9 cellular contexts compared by ENCODE assay signal in the genomic region with DNA sequence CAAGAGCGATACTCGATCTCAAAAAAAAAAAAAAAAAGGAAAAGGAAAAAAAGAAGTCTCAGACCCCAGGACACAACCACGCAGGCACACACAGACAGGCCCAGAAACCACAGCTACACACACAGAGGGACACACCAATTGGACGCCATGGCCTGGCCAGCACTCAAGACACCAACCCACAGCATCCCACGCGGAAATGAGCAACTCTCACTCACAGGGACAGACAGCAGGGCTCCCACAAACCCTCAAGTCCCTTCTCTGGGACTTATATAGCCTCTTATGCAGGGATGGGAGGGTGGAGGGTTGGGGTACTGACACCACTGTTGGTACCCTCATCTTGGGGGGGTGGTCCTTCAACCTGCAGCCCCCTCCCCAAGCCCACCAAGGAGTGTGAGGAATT. TPM values are rescaled to one million over a fixed set of nuclear protein-coding genes. Genes with fewer than 3 reads are reported as not detected.
DNase-seq lines count a peak whose midpoint lies in the region; ATAC-seq and TF ChIP-seq lines count a peak whose summit lies in the region.
"Had no signal": no experiment of that assay in that cellular context is flagged by ENCODE, and none has a peak within 500 bp of the region (broad histone marks: within the 10 kb centered on the region; RNA-seq: fewer than 3 reads in every experiment).

No MANE protein-coding gene starts in this region.

- DNase-seq in AG08395 (ENCODE audit: low spot score) (peak; percentile 57), M059J (ENCODE audit: low read depth) (peak; percentile 36), kidney glomerular epithelial cell (lab: John Stamatoyannopoulos, UW) (no peak)
- no peak for DNase-seq in activated CD4-positive, alpha-beta T cell treated with anti-CD3 and anti-CD28 coated beads, Interleukin-2, amount 50 U/mL, for 1 hour
- DNase-seq: GF-D8 had no signal

- peak overlapping the region; percentile 83 to 92 (median 83) for H3K27ac Mint-ChIP-seq in nephron

- peaks cover 58% of the 10 kb centered on the region for H3K36me3 Mint-ChIP-seq in nephron (ENCODE audit: low read depth)

- ATAC-seq in esophagus mucosa: peak; percentile 0
- ATAC-seq in HG02798 (IDR thresholded peaks at IDR 0.05; ENCODE audit: poor library complexity, unreplicated experiment): no peak
- ATAC-seq in GM19328 (IDR thresholded peaks at IDR 0.05; ENCODE audit: unreplicated experiment): no peak

- H3K9me3 Mint-ChIP-seq in nephron: no peaks in the 10 kb centered on the region

- H3K4me1 Mint-ChIP-seq in nephron: peaks cover 41% of the 10 kb centered on the region

- TF ChIP-seq CTCF in nephron (IDR thresholded peaks at IDR 0.05; ENCODE audit: unreplicated experiment in 3 of 3): no peak

- H3K27me3 Mint-ChIP-seq in nephron (ENCODE audit: low read depth): peaks cover 4% of the 10 kb centered on the region

- peak overlapping the region; percentile 73 to 78 (median 77) for H3K4me3 Mint-ChIP-seq in nephron

RNA-seq across cellular contexts. Expression of a gene that starts 5.9 kb away (rescaled TPM):
- total RNA-seq in M059J (2014; rRNA removed; shearing (Covaris generic)): 0.66 and 2.4 TPM in 2 replicates
- 149 TPM for total RNA-seq in esophagus mucosa

RNA-seq across cellular contexts. Expression of a gene that starts 37.3 kb away (rescaled TPM):
- total RNA-seq in M059J (2014; rRNA removed; shearing (Covaris generic)): not detected in 2 replicates
- 34.6 TPM for total RNA-seq in esophagus mucosa

Comparison
In these comparisons a context has a peak if more than half of its experiments do, and no peak if none do; other contexts are left out.
1. DNase-seq: peak in AG08395 (single experiment) and M059J (single experiment); none in kidney glomerular epithelial cell (single experiment) and activated CD4-positive, alpha-beta T cell treated with anti-CD3 and anti-CD28 coated beads, Interleukin-2, amount 50 U/mL, for 1 hour (single experiment).
2. RNA of a gene that starts 5.9 kb away (total RNA-seq): 149 TPM in esophagus mucosa (single experiment); 0.66 to 2.4 TPM in M059J; every median in the first group is over 10 times any median in the second.
3. RNA of a gene that starts 37.3 kb away (total RNA-seq): 34.6 TPM in esophagus mucosa (single experiment); not detected in M059J; every median in the first group is over 10 times any median in the second.